6 cellular contexts compared by ENCODE assay signal in the genomic region with DNA sequence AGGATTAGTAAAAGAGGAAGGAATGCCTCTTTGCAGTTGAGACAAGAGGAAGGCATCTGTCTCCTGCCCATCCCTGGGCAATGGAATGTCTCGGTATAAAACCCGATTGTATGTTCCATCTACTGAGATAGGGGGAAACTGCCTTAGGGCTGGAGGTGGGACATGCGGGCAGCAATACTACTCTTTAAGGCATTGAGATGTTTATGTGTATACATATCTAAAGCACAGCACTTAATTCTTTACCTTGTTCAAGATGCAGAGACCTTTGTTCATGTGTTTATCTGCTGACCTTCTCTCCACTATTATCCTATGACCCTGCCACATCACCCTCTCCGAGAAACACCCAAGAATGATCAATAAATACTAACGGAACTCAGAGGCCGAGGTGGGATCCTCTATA. TPM values are rescaled to one million over a fixed set of nuclear protein-coding genes. Genes with fewer than 3 reads are reported as not detected.
"Had no signal": no experiment of that assay in that cellular context is flagged by ENCODE, and none has a peak within 500 bp of the region (broad histone marks: within the 10 kb centered on the region; RNA-seq: fewer than 3 reads in every experiment).

No MANE protein-coding gene starts in this region.

RNA-seq across cellular contexts. Expression of gene TRIM61, which starts 18.7 kb away (rescaled TPM):
- total RNA-seq: GM23248, H4 had no signal

RNA-seq across cellular contexts. Expression of gene TRIM60, which starts 35.7 kb away (rescaled TPM):
- total RNA-seq: GM23248, H1, H4, H7, H9, HFFc6 had no signal
- polyA plus RNA-seq: GM23248, H1 had no signal

RNA-seq across cellular contexts. Expression of gene TRIM75, which starts 57.5 kb away (rescaled TPM):
- total RNA-seq: GM23248, H1, H4, H7, H9, HFFc6 had no signal
- polyA plus RNA-seq: GM23248, H1 had no signal
